14 cellular contexts compared by ENCODE assay signal in the genomic region with DNA sequence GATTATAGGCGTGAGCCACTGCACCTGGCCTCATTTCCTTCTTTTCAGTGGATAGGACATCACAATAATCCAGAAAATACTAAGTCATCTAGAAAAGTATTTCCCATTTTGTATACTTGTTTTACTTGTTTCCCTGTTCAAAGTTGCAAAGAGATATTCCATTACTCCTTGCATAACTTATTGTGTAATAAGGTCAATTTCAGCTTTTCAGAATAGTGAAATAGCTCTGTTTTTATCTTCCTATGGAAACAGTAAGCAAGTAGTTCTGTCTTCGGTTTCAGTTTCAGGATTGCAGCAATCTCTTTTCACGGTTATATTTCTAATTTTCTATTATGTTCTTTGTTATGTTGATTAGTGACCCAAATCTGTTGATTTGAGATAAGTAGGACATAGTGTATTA. TPM values are rescaled to one million over a fixed set of nuclear protein-coding genes. Genes with fewer than 3 reads are reported as not detected.
DNase-seq lines count a peak whose midpoint lies in the region; ATAC-seq and TF ChIP-seq lines count a peak whose summit lies in the region.
"Had no signal": no experiment of that assay in that cellular context is flagged by ENCODE, and none has a peak within 500 bp of the region (broad histone marks: within the 10 kb centered on the region; RNA-seq: fewer than 3 reads in every experiment).

No MANE protein-coding gene starts in this region.

- no peak for TF ChIP-seq EP300 in suprapubic skin (IDR thresholded peaks at IDR 0.05)

- H3K27me3 ChIP-seq in suprapubic skin, result no peaks in the 10 kb centered on the region

- TF ChIP-seq CTCF in AG10803 (conservative IDR thresholded peaks at IDR 0.05; ENCODE audit: low read length), result no peak
- no peak for TF ChIP-seq CTCF in fibroblast of the aortic adventitia (IDR thresholded peaks at IDR 0.05; ENCODE audit: insufficient read depth, low read length)
- TF ChIP-seq CTCF in suprapubic skin (IDR thresholded peaks at IDR 0.05), result no peak

- H3K9me3 ChIP-seq in suprapubic skin, result no peaks in the 10 kb centered on the region
- H3K9me3 ChIP-seq: SK-N-SH had no signal

- no peaks in the 10 kb centered on the region for H3K36me3 ChIP-seq in suprapubic skin

- H3K27ac ChIP-seq in suprapubic skin, result no peak overlapping the region

- H3K4me1 ChIP-seq in suprapubic skin, result peaks cover 27% of the 10 kb centered on the region

- no peak for TF ChIP-seq POLR2A in suprapubic skin (IDR thresholded peaks at IDR 0.05)

- WGBS in suprapubic skin, result 74% methylated on average over 3 of the region's 3 CpGs

- ATAC-seq in GM19324 (IDR thresholded peaks at IDR 0.05; ENCODE audit: low FRiP score, unreplicated experiment), result peak; percentile 40

- no peak overlapping the region for H3K4me3 ChIP-seq in AG10803 (ENCODE audit: low read length)
- no peak overlapping the region for H3K4me3 ChIP-seq in fibroblast of the aortic adventitia (ENCODE audit: low read depth, low read length)
- H3K4me3 ChIP-seq in suprapubic skin, result no peak overlapping the region

- DNase-seq in AG10803 (ENCODE audit: low read depth) (peak; percentile 34), MV-4-11 (lab: John Stamatoyannopoulos, UW) (peak; percentile 92), fibroblast of the aortic adventitia (ENCODE audit: low read depth) (peak; percentile 51), suprapubic skin (ENCODE audit: low spot score in 2 of 2) (no peak), NCI-H187 (lab: John Stamatoyannopoulos, UW) (no peak), DMS 273 treated with DMSO at 0.1 percent for 48 hours (lab: John Stamatoyannopoulos, UW) (no peak)
- DNase-seq in activated effector memory CD4-positive, alpha-beta T cell treated with Interleukin-2 at 50 U/mL for 16 hours, result no peak
- DNase-seq: caudate nucleus; CD4-positive, alpha-beta memory T cell; head of caudate nucleus; HFFc6; NCI-H2171 treated with DMSO at 0.1 percent for 48 hours; SK-N-SH had no signal

RNA-seq across cellular contexts. Expression of gene STX11, which starts 6.0 kb away (rescaled TPM):
- total RNA-seq in fibroblast of the aortic adventitia (ENCODE audit: low replicate concordance), result 0.16 and 3.5 TPM in 2 replicates
- total RNA-seq in suprapubic skin, result 10 to 100 TPM; 12.4 to 28.2 (median 17.3) TPM

Comparison
In these comparisons a context has a peak if more than half of its experiments do, and no peak if none do; other contexts are left out.
1. DNase-seq: peak in AG10803 (single experiment), MV-4-11 (single experiment) and fibroblast of the aortic adventitia (single experiment); none in suprapubic skin (0 of 2), NCI-H187 (0 of 2), activated effector memory CD4-positive, alpha-beta T cell treated with Interleukin-2 at 50 U/mL for 16 hours (single experiment) and DMS 273 treated with DMSO at 0.1 percent for 48 hours (single experiment).